Comparison of ENCODE assay signal across 1 cellular context in the genomic region with DNA sequence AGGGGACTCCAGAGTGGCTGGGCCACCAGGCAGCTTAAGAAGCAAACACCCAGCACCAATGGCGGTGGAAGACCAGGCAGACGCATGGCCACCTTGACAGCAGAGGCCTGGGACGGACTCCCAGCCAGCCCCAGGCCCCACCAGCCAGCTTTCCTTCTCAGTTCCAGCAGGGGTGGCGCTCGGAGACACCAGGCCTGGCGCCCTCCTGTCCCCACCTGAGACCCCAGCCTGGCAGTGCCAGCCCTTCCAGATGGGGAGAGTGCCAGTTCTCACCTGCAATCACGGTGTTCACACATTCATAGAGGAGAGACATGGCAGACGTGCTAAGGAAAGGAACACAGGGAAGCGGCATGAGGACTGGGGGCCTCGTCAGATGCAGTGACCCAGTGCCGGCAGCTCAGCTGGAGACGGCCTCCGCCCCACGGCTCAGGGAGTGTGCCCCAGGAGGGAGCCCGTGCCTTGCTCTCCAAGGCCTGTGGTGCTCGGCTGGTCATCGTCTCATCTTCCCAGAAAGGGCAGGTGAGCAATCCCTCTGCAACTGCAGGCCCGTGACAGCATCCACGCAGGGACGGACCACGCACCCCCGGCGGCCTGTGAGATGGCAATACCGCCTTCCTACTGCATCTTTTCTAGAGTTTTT.
TF ChIP-seq lines count a peak whose summit lies in the region.

No MANE protein-coding gene starts in this region.

TF ChIP-seq in HepG2, 621 proteins besides CTCF, POLR2A, EP300 and RAD21:
- TF ChIP-seq AGO2 (optimal IDR thresholded peaks at IDR 0.05; ENCODE audit: low read depth, low read length), result peak; percentile 69
- 0 out of 2 replicates have a peak, but pooled peaks have one; percentile 14 for TF ChIP-seq POLR2G (IDR thresholded peaks at IDR 0.05; ENCODE audit: low read depth, low read length)
- no peak for TF ChIP-seq NFKB2 (CRISPR knock-in tag; IDR thresholded peaks at IDR 0.05; ENCODE audit: borderline replicate concordance)
